ENCODE assay signal across 20 cellular contexts in genomic region chr16:10970065-10970464, GRCh38. TPM values are rescaled to one million over a fixed set of nuclear protein-coding genes. Genes with fewer than 3 reads are reported as not detected.
DNase-seq lines count a peak whose midpoint lies in the region; ATAC-seq, FAIRE-seq and TF ChIP-seq lines count a peak whose summit lies in the region.
"Had no signal": no experiment of that assay in that cellular context is flagged by ENCODE, and none has a peak within 500 bp of the region (broad histone marks: within the 10 kb centered on the region; RNA-seq: fewer than 3 reads in every experiment).

No MANE protein-coding gene starts in this region.

- no peak overlapping the region for H3K9ac ChIP-seq in astrocyte (ENCODE audit: low read length)

- intact Hi-C loops in natural killer cell (cut with micrococcal nuclease): no loop called here

- H3K4me3 Mint-ChIP-seq in natural killer cell treated with Interleukin-12 subunit alpha and Interleukin-12 subunit beta and Interleukin-15 and Interleukin-18, amount 100 ng/mL, for 72 hours: no peak overlapping the region
- H3K4me3 Mint-ChIP-seq in natural killer cell (no peak overlapping the region), astrocyte (ENCODE audit: unreplicated experiment) (no peak overlapping the region), memory B cell (no peak overlapping the region)
- H3K4me3 Mint-ChIP-seq: CD8-positive, alpha-beta memory T cell had no signal

- no peak overlapping the region for H2AFZ ChIP-seq in astrocyte (ENCODE audit: low read depth, low read length)

- H3K4me1 ChIP-seq in astrocyte (ENCODE audit: insufficient read depth, low read length): peaks cover 6% of the 10 kb centered on the region

- H3K4me1 Mint-ChIP-seq in natural killer cell treated with Interleukin-12 subunit alpha and Interleukin-12 subunit beta and Interleukin-15 and Interleukin-18, amount 100 ng/mL, for 72 hours (ENCODE audit: low read depth in 2 of 2): peaks cover 58 to 61% of the 10 kb centered on the region in 2 donors
- peaks cover 0 to 5% of the 10 kb centered on the region in 2 donors for H3K4me1 Mint-ChIP-seq in natural killer cell
- peaks cover 7% of the 10 kb centered on the region for H3K4me1 Mint-ChIP-seq in astrocyte (ENCODE audit: low read depth, unreplicated experiment)
- H3K4me1 Mint-ChIP-seq in memory B cell: peaks cover 16% of the 10 kb centered on the region

- H3K36me3 ChIP-seq in astrocyte (ENCODE audit: insufficient read depth, low read length): no peaks in the 10 kb centered on the region

- DNase-seq in natural killer cell treated with Interleukin-12 subunit alpha and Interleukin-12 subunit beta and Interleukin-15 and Interleukin-18, amount 100 ng/mL, for 72 hours (ENCODE audit: low spot score): no peak
- DNase-seq in natural killer cell: no peak
- peak; percentile 44 for DNase-seq in astrocyte (ENCODE audit: low read depth)
- DNase-seq in memory B cell (ENCODE audit: low spot score in 2 of 2): no peak
- no peak for DNase-seq in stimulated activated CD4-positive, alpha-beta T cell treated with anti-CD3 and anti-CD28 coated beads, Interleukin-4, amount 100 ng/mL, for 24 hours
- DNase-seq: ACHN; BE2C; CD8-positive, alpha-beta memory T cell; GOT3; KG1; NCI-H1092 treated with DMSO at 0.1 percent for 48 hours; NCI-H1694; NCI-H2107; NCI-H226; NCI-H526; NK-92 treated with Interleukin-12 subunit alpha and Interleukin-12 subunit beta, amount 100 ng/mL, for 24 hours; OCI-M1 had no signal

- no peak for ATAC-seq in natural killer cell treated with Interleukin-12 subunit alpha and Interleukin-12 subunit beta and Interleukin-15 and Interleukin-18, amount 100 ng/mL, for 72 hours
- no peak for ATAC-seq in natural killer cell
- ATAC-seq in memory B cell (ENCODE audit: low read depth): no peak
- ATAC-seq in GM21360 (IDR thresholded peaks at IDR 0.05; ENCODE audit: unreplicated experiment): no peak
- no peak for ATAC-seq in GM19395 (IDR thresholded peaks at IDR 0.05; ENCODE audit: unreplicated experiment)

- TF ChIP-seq CTCF in natural killer cell (IDR thresholded peaks at IDR 0.05) (no peak), astrocyte (IDR thresholded peaks at IDR 0.05; ENCODE audit: insufficient read depth, low read depth, low read length) (no peak)

- peaks cover 9% of the 10 kb centered on the region for H4K20me1 ChIP-seq in astrocyte (ENCODE audit: insufficient read depth, low read length)

- peaks cover 6% of the 10 kb centered on the region for H3K9me3 Mint-ChIP-seq in natural killer cell treated with Interleukin-12 subunit alpha and Interleukin-12 subunit beta and Interleukin-15 and Interleukin-18, amount 100 ng/mL, for 72 hours
- no peaks in the 10 kb centered on the region for H3K9me3 Mint-ChIP-seq in natural killer cell
- no peaks in the 10 kb centered on the region for H3K9me3 Mint-ChIP-seq in astrocyte (ENCODE audit: unreplicated experiment)
- H3K9me3 Mint-ChIP-seq in memory B cell: no peaks in the 10 kb centered on the region
- H3K9me3 Mint-ChIP-seq: CD8-positive, alpha-beta memory T cell had no signal

- H3K4me3 ChIP-seq in astrocyte (ENCODE audit: insufficient read depth, low read depth, low read length): no peak overlapping the region

- H3K79me2 ChIP-seq in astrocyte (ENCODE audit: insufficient read depth, low read length): no peaks in the 10 kb centered on the region

- H3K9me3 ChIP-seq in astrocyte (ENCODE audit: insufficient read depth, low read depth, low read length): no peaks in the 10 kb centered on the region
- H3K9me3 ChIP-seq: BE2C had no signal

- H3K27ac Mint-ChIP-seq in natural killer cell treated with Interleukin-12 subunit alpha and Interleukin-12 subunit beta and Interleukin-15 and Interleukin-18, amount 100 ng/mL, for 72 hours: peak overlapping the region; percentile 56 to 74
- no peak overlapping the region for H3K27ac Mint-ChIP-seq in natural killer cell
- no peak overlapping the region for H3K27ac Mint-ChIP-seq in astrocyte (ENCODE audit: unreplicated experiment)
- peak overlapping the region; percentile 46 for H3K27ac Mint-ChIP-seq in memory B cell

- no peaks in the 10 kb centered on the region for H3K27me3 Mint-ChIP-seq in natural killer cell treated with Interleukin-12 subunit alpha and Interleukin-12 subunit beta and Interleukin-15 and Interleukin-18, amount 100 ng/mL, for 72 hours
- H3K27me3 Mint-ChIP-seq in natural killer cell (ENCODE audit: low read depth in 2 of 2) (no peaks in the 10 kb centered on the region), astrocyte (ENCODE audit: low read depth, unreplicated experiment) (no peaks in the 10 kb centered on the region), memory B cell (no peaks in the 10 kb centered on the region)
- H3K27me3 Mint-ChIP-seq: CD8-positive, alpha-beta memory T cell had no signal

- H3K27ac ChIP-seq in astrocyte (ENCODE audit: low read depth, low read length): no peak overlapping the region
- H3K27ac ChIP-seq: RWPE1 had no signal

- no peaks in the 10 kb centered on the region for H3K27me3 ChIP-seq in astrocyte (ENCODE audit: insufficient read depth, low read length)
- H3K27me3 ChIP-seq: BE2C had no signal

- peaks cover 26% of the 10 kb centered on the region for H3K36me3 Mint-ChIP-seq in natural killer cell treated with Interleukin-12 subunit alpha and Interleukin-12 subunit beta and Interleukin-15 and Interleukin-18, amount 100 ng/mL, for 72 hours
- no peaks in the 10 kb centered on the region for H3K36me3 Mint-ChIP-seq in natural killer cell
- H3K36me3 Mint-ChIP-seq in astrocyte (ENCODE audit: low read depth, unreplicated experiment): peaks cover 19% of the 10 kb centered on the region
- H3K36me3 Mint-ChIP-seq in memory B cell: peaks cover 35% of the 10 kb centered on the region

- FAIRE-seq in astrocyte (lab: Jason Lieb, UNC): no peak

- H3K4me2 ChIP-seq in astrocyte (ENCODE audit: low read length): no peak overlapping the region

RNA-seq across cellular contexts. Expression of gene CLEC16A, which starts 25.7 kb away (rescaled TPM):
- 10 to 100 TPM; 42.5 to 60.2 TPM for total RNA-seq in natural killer cell treated with Interleukin-12 subunit alpha and Interleukin-12 subunit beta and Interleukin-15 and Interleukin-18, amount 100 ng/mL, for 72 hours
- total RNA-seq in natural killer cell (10 to 100 TPM; 35.9 to 50.5 (median 37.4) TPM), astrocyte (31.7 and 32.1 TPM in 2 replicates)

RNA-seq across cellular contexts. Expression of gene DEXI, which starts 27.8 kb away (rescaled TPM):
- 10 to 100 TPM; 20.7 to 36.3 TPM for total RNA-seq in natural killer cell treated with Interleukin-12 subunit alpha and Interleukin-12 subunit beta and Interleukin-15 and Interleukin-18, amount 100 ng/mL, for 72 hours
- total RNA-seq in natural killer cell: 10 to 100 TPM in 2 of 3 donors, 1 to 10 TPM in 1; 8.7 to 15.2 (median 14.4) TPM
- 39.8 and 46.6 TPM in 2 replicates for total RNA-seq in astrocyte

Comparison
In these comparisons a context has a peak if more than half of its experiments do, and no peak if none do; other contexts are left out.
1. H3K27ac Mint-ChIP-seq: peak in natural killer cell treated with Interleukin-12 subunit alpha and Interleukin-12 subunit beta and Interleukin-15 and Interleukin-18, amount 100 ng/mL, for 72 hours (2 of 2) and memory B cell (single experiment); none in natural killer cell (0 of 2) and astrocyte (single experiment).